Comparison of ENCODE assay signal across 1 cellular context in the genomic region with DNA sequence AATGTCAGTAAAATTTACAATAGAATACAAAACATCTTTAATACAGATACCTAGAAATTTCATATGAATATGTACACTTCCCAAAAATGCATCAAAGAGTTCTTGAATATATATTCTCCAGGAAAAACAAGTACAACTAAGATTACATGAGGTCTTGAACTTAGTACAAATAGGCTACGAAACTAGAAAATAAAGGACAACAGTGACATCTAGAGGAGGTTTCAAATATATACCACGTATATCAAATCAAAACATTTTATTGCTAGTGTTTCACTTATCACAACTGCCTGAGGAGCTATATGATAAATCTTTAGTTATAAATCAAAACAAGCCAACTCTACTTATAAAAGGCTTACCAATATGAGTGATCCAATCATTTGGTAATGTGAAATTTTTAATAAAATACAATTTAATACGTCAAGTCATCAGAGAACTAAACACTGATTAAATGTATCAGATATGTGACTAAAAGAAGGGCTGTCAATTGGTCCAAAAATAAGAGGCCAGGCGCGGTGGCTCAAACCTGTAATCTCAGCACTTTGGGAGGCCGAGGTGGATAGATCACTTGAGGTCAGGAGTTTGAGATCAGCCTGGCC.
TF ChIP-seq lines count a peak whose summit lies in the region.

No MANE protein-coding gene starts in this region.

TF ChIP-seq in K562, 482 proteins besides CTCF, POLR2A, EP300 and RAD21 (continued from another document):
- TF ChIP-seq PML (IDR thresholded peaks at IDR 0.05; ENCODE audit: low read length) (no peak), ZNF551 (CRISPR knock-in tag; IDR thresholded peaks at IDR 0.05) (no peak)
